In the genomic region with DNA sequence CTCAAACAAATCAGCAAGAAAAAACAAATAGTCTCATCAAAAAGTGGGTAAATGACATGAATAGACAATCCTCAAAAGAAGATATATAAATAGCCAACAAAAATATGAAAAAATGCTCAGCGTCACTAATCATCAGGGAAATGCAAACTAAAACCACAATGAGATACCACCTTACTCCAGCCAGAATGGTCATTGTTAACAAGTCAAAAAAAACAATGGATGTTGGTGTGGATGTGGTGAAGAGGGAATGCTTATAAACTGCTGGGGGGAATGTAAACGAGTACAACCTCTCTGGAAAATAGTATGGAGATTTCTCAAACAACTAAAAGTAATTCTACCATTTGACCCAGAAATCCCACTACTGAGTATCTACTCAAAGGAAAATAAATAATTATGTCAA, we compare ENCODE assay signal across 16 cellular contexts.
DNase-seq lines count a peak whose midpoint lies in the region; ATAC-seq, FAIRE-seq and TF ChIP-seq lines count a peak whose summit lies in the region.
"Had no signal": no experiment of that assay in that cellular context is flagged by ENCODE, and none has a peak within 500 bp of the region (broad histone marks: within the 10 kb centered on the region; RNA-seq: fewer than 3 reads in every experiment).

No MANE protein-coding gene starts in this region.

- no peaks in the 10 kb centered on the region for H3K79me2 ChIP-seq in astrocyte (ENCODE audit: insufficient read depth, low read length)

- ATAC-seq in HG02798 (IDR thresholded peaks at IDR 0.05; ENCODE audit: poor library complexity, unreplicated experiment) = no peak

- H3K9me3 ChIP-seq in astrocyte (ENCODE audit: insufficient read depth, low read depth, low read length) = no peaks in the 10 kb centered on the region

- no peaks in the 10 kb centered on the region for H3K9me3 Mint-ChIP-seq in astrocyte (ENCODE audit: unreplicated experiment)
- H3K9me3 Mint-ChIP-seq: CD4-positive, alpha-beta T cell had no signal

- H3K4me2 ChIP-seq in astrocyte (ENCODE audit: low read length) = no peak overlapping the region

- H3K4me3 Mint-ChIP-seq in astrocyte (ENCODE audit: unreplicated experiment) = no peak overlapping the region
- H3K4me3 Mint-ChIP-seq: B cell; CD4-positive, alpha-beta T cell had no signal

- H3K27ac ChIP-seq in astrocyte (ENCODE audit: low read depth, low read length) = no peak overlapping the region

- H3K27ac Mint-ChIP-seq in astrocyte (ENCODE audit: unreplicated experiment) = no peak overlapping the region
- H3K27ac Mint-ChIP-seq: B cell; CD4-positive, alpha-beta T cell had no signal

- no peak overlapping the region for H3K4me3 ChIP-seq in astrocyte (ENCODE audit: insufficient read depth, low read depth, low read length)
- H3K4me3 ChIP-seq in fibroblast of pulmonary artery (replicated peaks; ENCODE audit: low read depth, low read length) = no peak overlapping the region

- no peaks in the 10 kb centered on the region for H3K36me3 Mint-ChIP-seq in astrocyte (ENCODE audit: low read depth, unreplicated experiment)

- FAIRE-seq in astrocyte (lab: Jason Lieb, UNC) = no peak
- FAIRE-seq: A204.1, D721Med had no signal

- H3K27me3 Mint-ChIP-seq in astrocyte (ENCODE audit: low read depth, unreplicated experiment) = no peaks in the 10 kb centered on the region

- no peaks in the 10 kb centered on the region for H4K20me1 ChIP-seq in astrocyte (ENCODE audit: insufficient read depth, low read length)

- no peaks in the 10 kb centered on the region for H3K36me3 ChIP-seq in astrocyte (ENCODE audit: insufficient read depth, low read length)

- DNase-seq in NCI-H345 treated with DMSO at 0.1 percent for 48 hours (lab: John Stamatoyannopoulos, UW; ENCODE audit: unreplicated experiment) (peak; percentile 40), NCI-H345 (lab: John Stamatoyannopoulos, UW) (no peak), astrocyte (ENCODE audit: low read depth) (peak; percentile 13), fibroblast of pulmonary artery (ENCODE audit: low read depth) (peak; percentile 68), NCI-H2227 (lab: John Stamatoyannopoulos, UW; ENCODE audit: unreplicated experiment) (no peak), SK-N-DZ (ENCODE audit: low spot score) (no peak)
- DNase-seq: C1 segment of cervical spinal cord; CD4-positive, alpha-beta T cell; COR-L47; DMS153; HCEC 1CT; IMR-90 had no signal

- TF ChIP-seq CTCF in astrocyte (IDR thresholded peaks at IDR 0.05; ENCODE audit: insufficient read depth, low read depth, low read length) (no peak), fibroblast of pulmonary artery (IDR thresholded peaks at IDR 0.05; ENCODE audit: low read length, missing control alignments) (no peak)

- H3K27me3 ChIP-seq in astrocyte (ENCODE audit: insufficient read depth, low read length) = peaks cover 2% of the 10 kb centered on the region

- no peaks in the 10 kb centered on the region for H3K4me1 ChIP-seq in astrocyte (ENCODE audit: insufficient read depth, low read length)

- H2AFZ ChIP-seq in astrocyte (ENCODE audit: low read depth, low read length) = no peak overlapping the region

- no peaks in the 10 kb centered on the region for H3K4me1 Mint-ChIP-seq in astrocyte (ENCODE audit: low read depth, unreplicated experiment)
- H3K4me1 Mint-ChIP-seq: B cell had no signal

- H3K9ac ChIP-seq in astrocyte (ENCODE audit: low read length) = no peak overlapping the region

Comparison
In these comparisons a context has a peak if more than half of its experiments do, and no peak if none do; other contexts are left out.
1. DNase-seq: peak in NCI-H345 treated with DMSO at 0.1 percent for 48 hours (single experiment), astrocyte (single experiment) and fibroblast of pulmonary artery (single experiment); none in NCI-H345 (single experiment), NCI-H2227 (single experiment) and SK-N-DZ (single experiment).